ENCODE assay signal across 1 cellular context in the genomic region with DNA sequence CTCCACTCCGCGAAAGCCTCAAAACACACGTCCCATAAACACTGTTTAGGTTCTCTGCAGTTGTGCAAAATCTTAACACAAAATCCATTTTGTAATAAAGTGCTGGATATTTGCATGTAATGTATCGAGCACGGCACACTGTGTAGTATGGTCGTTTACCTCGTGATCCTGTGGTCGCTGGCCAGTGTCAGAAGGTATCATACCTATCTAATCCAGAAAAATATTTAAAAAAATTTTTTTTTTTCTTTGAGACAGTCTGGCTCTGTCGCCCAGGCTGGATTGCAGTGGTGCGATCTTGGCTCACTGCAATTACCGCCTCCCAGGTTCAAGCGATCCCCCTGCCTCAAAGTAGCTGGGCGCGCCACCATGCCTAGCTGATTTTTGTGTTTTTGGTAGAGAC.
TF ChIP-seq lines count a peak whose summit lies in the region.

No MANE protein-coding gene starts in this region.

TF ChIP-seq in GM23338, 12 proteins besides CTCF, POLR2A, EP300 and RAD21 (continued from another document):
- TF ChIP-seq, protein P1, sequence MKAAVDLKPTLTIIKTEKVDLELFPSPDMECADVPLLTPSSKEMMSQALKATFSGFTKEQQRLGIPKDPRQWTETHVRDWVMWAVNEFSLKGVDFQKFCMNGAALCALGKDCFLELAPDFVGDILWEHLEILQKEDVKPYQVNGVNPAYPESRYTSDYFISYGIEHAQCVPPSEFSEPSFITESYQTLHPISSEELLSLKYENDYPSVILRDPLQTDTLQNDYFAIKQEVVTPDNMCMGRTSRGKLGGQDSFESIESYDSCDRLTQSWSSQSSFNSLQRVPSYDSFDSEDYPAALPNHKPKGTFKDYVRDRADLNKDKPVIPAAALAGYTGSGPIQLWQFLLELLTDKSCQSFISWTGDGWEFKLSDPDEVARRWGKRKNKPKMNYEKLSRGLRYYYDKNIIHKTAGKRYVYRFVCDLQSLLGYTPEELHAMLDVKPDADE (IDR thresholded peaks at IDR 0.05), result no peak
- TF ChIP-seq CREB1 (CRISPR knock-in tag; IDR thresholded peaks at IDR 0.05; ENCODE audit: low read depth) (no peak), ZNF114 (CRISPR knock-in tag; IDR thresholded peaks at IDR 0.05) (no peak), EZH2phosphoT487 (IDR thresholded peaks at IDR 0.05; ENCODE audit: unreplicated experiment) (no peak), EZH2 (IDR thresholded peaks at IDR 0.05; ENCODE audit: low read depth, unreplicated experiment) (no peak), STAT1 (IDR thresholded peaks at IDR 0.05; ENCODE audit: unreplicated experiment) (no peak), NANOG (IDR thresholded peaks at IDR 0.05; ENCODE audit: borderline replicate concordance) (no peak), ZNF331 (CRISPR knock-in tag; IDR thresholded peaks at IDR 0.05; ENCODE audit: low read depth) (no peak)
